In the genomic region with DNA sequence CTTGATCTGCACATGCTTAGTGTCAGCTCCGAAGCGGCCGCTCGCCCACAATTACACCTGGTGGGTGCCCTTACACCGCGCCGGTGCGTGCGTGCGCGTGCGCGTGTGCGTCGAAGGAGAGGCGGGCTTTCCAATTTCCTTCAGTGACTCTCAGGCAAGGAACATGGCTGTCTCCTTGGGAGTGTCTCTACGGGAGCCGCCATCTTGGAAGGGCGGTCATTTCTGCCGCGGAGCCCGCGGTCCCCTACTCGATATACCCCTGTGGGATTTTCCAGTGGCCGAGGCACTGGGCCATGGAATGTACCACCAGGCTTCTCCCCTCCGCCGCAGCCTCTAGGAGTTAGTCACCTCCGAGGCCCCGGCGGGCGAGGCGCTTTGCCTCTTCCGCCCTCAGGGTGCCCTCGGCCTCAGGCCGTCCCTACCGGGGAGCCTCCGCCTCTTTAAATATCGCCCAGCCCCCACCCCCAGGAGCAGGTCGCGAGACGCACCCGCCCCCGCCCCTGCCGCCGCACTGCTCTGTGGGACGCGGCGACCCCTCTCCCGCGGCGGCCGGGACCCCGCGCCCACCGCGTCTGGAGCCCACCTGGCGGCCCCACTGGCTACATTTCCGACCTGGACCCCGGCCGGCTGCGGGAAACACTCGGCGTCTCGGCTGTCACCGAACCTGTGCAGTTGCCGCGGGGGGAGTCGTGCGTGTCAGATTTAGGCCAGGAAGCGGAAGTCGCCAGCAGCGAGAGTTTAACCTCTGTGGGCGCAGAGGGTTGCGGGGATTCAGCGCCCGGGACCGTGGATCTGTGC, we compare ENCODE assay signal across 8 cellular contexts. TPM values are rescaled to one million over a fixed set of nuclear protein-coding genes. Genes with fewer than 3 reads are reported as not detected.
DNase-seq lines count a peak whose midpoint lies in the region; ATAC-seq, FAIRE-seq and TF ChIP-seq lines count a peak whose summit lies in the region.

TSS of gene ZNF41 (minus strand) at position 711 of the 798 bp plus-strand sequence. CDS start 15,741 bp downstream, outside the sequence.

- no peaks in the 10 kb centered on the region for H3K27me3 ChIP-seq in BE2C

- TF ChIP-seq CTCF in BE2C (IDR thresholded peaks at IDR 0.05; ENCODE audit: low read depth, low read length) = no peak

- no peaks in the 10 kb centered on the region; the same call in 1 of the 2 replicates for H3K4me1 ChIP-seq in BE2C

- FAIRE-seq in colon (lab: Jason Lieb, UNC) = peak; percentile 76

- DNase-seq in BE2C (peak; percentile 72), NCI-H524 (lab: John Stamatoyannopoulos, UW) (peak; percentile 77 to 94), left kidney (ENCODE audit: low read depth, low spot score) (peak; percentile 92)
- DNase-seq in activated CD4-positive, alpha-beta T cell treated with anti-CD3 and anti-CD28 coated beads for 4 hours = peak; percentile 68 to 77
- DNase-seq in stimulated activated CD4-positive, alpha-beta T cell treated with anti-CD3 and anti-CD28 coated beads, Interleukin-1b, Interleukin-23, amount 100 ng/mL, for 48 hours = peak; percentile 81

- peak within 1 kb of the TSS; percentile 75 for H3K4me3 ChIP-seq in BE2C (ENCODE audit: low read depth, low read length)

- ATAC-seq in GM19324 (IDR thresholded peaks at IDR 0.05; ENCODE audit: low FRiP score, unreplicated experiment) (peak; percentile 88), HG03460 (IDR thresholded peaks at IDR 0.05; ENCODE audit: unreplicated experiment) (peak; percentile 87)

- no peaks in the 10 kb centered on the region for H3K36me3 ChIP-seq in BE2C

- no peaks in the 10 kb centered on the region for H3K9me3 ChIP-seq in BE2C

RNA-seq across cellular contexts. Expression of gene ZNF41, which starts in this region (rescaled TPM):
- polyA plus RNA-seq in BE2C (2012; ENCODE audit: insufficient read depth, insufficient read length, low read depth) = 5.9 TPM

Comparison
In these comparisons a context has a peak if more than half of its experiments do, and no peak if none do; other contexts are left out.
1. Peak in every context shown above with its lines: DNase-seq, ATAC-seq and H3K4me3 ChIP-seq.